ENCODE assay signal across 19 cellular contexts in genomic region chr11:115887316-115887715, GRCh38.
"Had no signal": no experiment of that assay in that cellular context is flagged by ENCODE, and none has a peak within 500 bp of the region (broad histone marks: within the 10 kb centered on the region; RNA-seq: fewer than 3 reads in every experiment).

No MANE protein-coding gene starts in this region.

- H3K4me3 ChIP-seq: breast epithelium had no signal

- DNase-seq: activated CD4-positive, alpha-beta memory T cell treated with anti-CD3 and anti-CD28 coated beads for 36 hours; activated CD4-positive, alpha-beta T cell treated with anti-CD3 and anti-CD28 coated beads, Interleukin-2, amount 10 ng/mL, durations not matched to agents 7 days and 5 days; activated CD4-positive, CD25-positive, alpha-beta regulatory T cell; activated CD8-positive, alpha-beta memory T cell treated with anti-CD3 and anti-CD28 coated beads for 24 hours; activated naive CD4-positive, alpha-beta T cell treated with anti-CD3 and anti-CD28 coated beads, Interleukin-2, amount 50 U/mL, for 16 hours; activated T-cell treated with anti-CD3 and anti-CD28 coated beads, Interleukin-2, amount 50 U/mL, for 72 hours; aorta; cortex of kidney; Kasumi-1; KBM-7; NCI-H1105 treated with DMSO at 0.1 percent for 48 hours; NCI-H1694; NCI-H2029; NCI-H446; NCI-H524; NCI-H82; SK-N-SH; T-helper 1 cell had no signal

- H3K9me3 ChIP-seq: SK-N-SH had no signal

- H3K27me3 ChIP-seq: breast epithelium had no signal

- H3K27ac ChIP-seq: breast epithelium had no signal

- H3K4me1 ChIP-seq: breast epithelium had no signal

- H3K36me3 ChIP-seq: breast epithelium had no signal
